In genomic region chr6:41680182-41680965, GRCh38 we compare ENCODE assay signal across 1 cellular context.
TF ChIP-seq lines count a peak whose summit lies in the region.

No MANE protein-coding gene starts in this region.

TF ChIP-seq in HepG2, 621 proteins besides CTCF, POLR2A, EP300 and RAD21:
- TF ChIP-seq ZNF749 (CRISPR knock-in tag; IDR thresholded peaks at IDR 0.05; ENCODE audit: borderline replicate concordance) (no peak), ZNF792 (CRISPR knock-in tag; IDR thresholded peaks at IDR 0.05) (no peak), KLF15 (CRISPR knock-in tag; IDR thresholded peaks at IDR 0.05; ENCODE audit: borderline replicate concordance) (no peak), RFX5 (IDR thresholded peaks at IDR 0.05; ENCODE audit: low read depth, low read length) (no peak), TEAD3 (CRISPR knock-in tag; optimal IDR thresholded peaks at IDR 0.05; ENCODE audit: borderline replicate concordance) (no peak), KIAA2018 (CRISPR knock-in tag; IDR thresholded peaks at IDR 0.05; ENCODE audit: borderline replicate concordance) (no peak), BCL6 (CRISPR knock-in tag; IDR thresholded peaks at IDR 0.05) (no peak), ZNF510 (CRISPR knock-in tag; IDR thresholded peaks at IDR 0.05; ENCODE audit: low read depth) (no peak), ATF5 (CRISPR knock-in tag; IDR thresholded peaks at IDR 0.05; ENCODE audit: low read depth) (no peak), ATM (IDR thresholded peaks at IDR 0.05; ENCODE audit: borderline replicate concordance) (no peak), KDM6A (CRISPR knock-in tag; IDR thresholded peaks at IDR 0.05; ENCODE audit: low read depth) (no peak)
TF ChIP-seq in HepG2: peak in this region for 0.
